ENCODE assay signal across 20 cellular contexts in the genomic region with DNA sequence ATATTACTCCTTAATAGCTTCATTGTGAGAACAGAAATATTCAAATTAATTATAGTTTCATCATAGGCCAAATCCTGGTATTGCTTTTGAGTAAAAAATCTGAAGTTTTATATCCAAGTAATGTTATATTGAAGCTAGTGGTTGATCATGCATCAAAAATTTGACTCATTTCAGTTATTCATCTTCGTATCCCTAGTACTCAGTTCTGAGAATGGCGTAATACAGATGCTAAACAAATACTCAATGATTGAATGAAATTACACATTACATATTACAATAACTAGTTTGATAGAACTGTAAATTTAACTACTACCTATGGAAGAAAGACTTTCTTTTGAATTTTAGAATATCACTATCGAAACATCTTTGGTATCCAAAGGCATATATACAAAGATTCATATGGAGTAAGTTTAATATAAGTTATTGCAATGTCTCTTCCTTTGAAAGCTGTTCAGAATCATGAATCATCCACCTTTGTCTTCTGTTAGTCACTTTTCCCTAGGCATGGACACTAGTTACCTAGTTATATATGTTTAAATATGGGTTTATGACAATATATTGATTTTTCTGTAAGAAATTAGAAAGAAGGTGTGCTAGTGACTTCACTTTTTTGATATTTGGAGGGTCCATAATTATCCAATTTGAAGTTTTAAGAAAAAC. TPM values are rescaled to one million over a fixed set of nuclear protein-coding genes. Genes with fewer than 3 reads are reported as not detected.
"Had no signal": no experiment of that assay in that cellular context is flagged by ENCODE, and none has a peak within 500 bp of the region (broad histone marks: within the 10 kb centered on the region; RNA-seq: fewer than 3 reads in every experiment).

No MANE protein-coding gene starts in this region.

- H3K36me3 ChIP-seq: brain microvascular endothelial cell, gastroesophageal sphincter, heart right ventricle, tibial artery, uterus had no signal

- H3K4me1 ChIP-seq: uterus had no signal

- H3K27me3 ChIP-seq: brain microvascular endothelial cell, gastroesophageal sphincter, uterus had no signal

- H3K4me3 ChIP-seq: coronary artery, gastroesophageal sphincter, heart right ventricle, tibial artery, uterus had no signal

- H3K4me3 Mint-ChIP-seq: activated CD4-positive, alpha-beta T cell treated with anti-CD3 and anti-CD28 coated beads, Interleukin-2, amount 10 ng/mL, durations not matched to agents 7 days and 5 days; activated CD8-positive, alpha-beta T cell treated with anti-CD3 and anti-CD28 coated beads, Interleukin-2, amount 10 ng/mL, durations not matched to agents 7 days and 5 days; activated T-cell treated with anti-CD3 and anti-CD28 coated beads, Interleukin-2, amount 50 U/mL, for 24 hours; naive thymus-derived CD4-positive, alpha-beta T cell had no signal

- H3K27ac Mint-ChIP-seq: activated CD4-positive, alpha-beta T cell treated with anti-CD3 and anti-CD28 coated beads, Interleukin-2, amount 10 ng/mL, durations not matched to agents 7 days and 5 days; activated CD8-positive, alpha-beta T cell treated with anti-CD3 and anti-CD28 coated beads, Interleukin-2, amount 10 ng/mL, durations not matched to agents 7 days and 5 days; activated T-cell treated with anti-CD3 and anti-CD28 coated beads, Interleukin-2, amount 50 U/mL, for 24 hours; activated T-helper 2 cell treated with anti-CD3 and anti-CD28 coated beads, Interferon-gamma antibody, Interleukin-2, Interleukin-4, amounts not matched to agents 10 μg/mL and 5 μg/mL and 100 μg/mL, durations not matched to agents 14 hours and 24 hours and 36 hours; naive thymus-derived CD4-positive, alpha-beta T cell had no signal

- H3K9me3 Mint-ChIP-seq: activated CD4-positive, alpha-beta T cell treated with anti-CD3 and anti-CD28 coated beads, Interleukin-2, amount 10 ng/mL, durations not matched to agents 7 days and 5 days; activated T-cell treated with anti-CD3 and anti-CD28 coated beads, Interleukin-2, amount 50 U/mL, for 24 hours; activated T-helper 2 cell treated with anti-CD3 and anti-CD28 coated beads, Interferon-gamma antibody, Interleukin-2, Interleukin-4, amounts not matched to agents 10 μg/mL and 5 μg/mL and 100 μg/mL, durations not matched to agents 14 hours and 24 hours and 36 hours had no signal

- DNase-seq: activated CD4-positive, alpha-beta T cell treated with anti-CD3 and anti-CD28 coated beads, Interleukin-2, amount 10 ng/mL, durations not matched to agents 7 days and 5 days; activated CD8-positive, alpha-beta T cell treated with anti-CD3 and anti-CD28 coated beads, Interleukin-2, amount 10 ng/mL, durations not matched to agents 7 days and 5 days; activated naive CD4-positive, alpha-beta T cell treated with Interleukin-2 at 50 U/mL for 16 hours; activated T-cell treated with anti-CD3 and anti-CD28 coated beads, Interleukin-2, amount 50 U/mL, for 24 hours; brain microvascular endothelial cell; heart right ventricle; mesendoderm; naive thymus-derived CD4-positive, alpha-beta T cell; nucleus accumbens; posterior cingulate gyrus; stimulated activated CD4-positive, alpha-beta T cell treated with anti-CD3 and anti-CD28 coated beads, Interleukin-12 subunit alpha, Interleukin-12 subunit beta, amount 100 ng/mL, for 4 hours; stimulated activated CD4-positive, alpha-beta T cell treated with anti-CD3 and anti-CD28 coated beads, Interleukin-2, amount 100 ng/mL, for 24 hours; stimulated activated naive CD8-positive, alpha-beta T cell treated with anti-CD3 and anti-CD28 coated beads, Interleukin-15, Interleukin-2, amounts not matched to agents 100 U/mL and 50 U/mL, for 24 hours; substantia nigra; T1000; tibial artery; uterus had no signal

- H3K9me3 ChIP-seq: gastroesophageal sphincter, heart right ventricle, tibial artery, uterus had no signal

RNA-seq across cellular contexts. Expression of gene ZNF462, which starts 5.0 kb away (rescaled TPM):
- total RNA-seq: activated CD8-positive, alpha-beta T cell treated with anti-CD3 and anti-CD28 coated beads, Interleukin-2, amount 10 ng/mL, durations not matched to agents 7 days and 5 days had no signal
